In the genomic region with DNA sequence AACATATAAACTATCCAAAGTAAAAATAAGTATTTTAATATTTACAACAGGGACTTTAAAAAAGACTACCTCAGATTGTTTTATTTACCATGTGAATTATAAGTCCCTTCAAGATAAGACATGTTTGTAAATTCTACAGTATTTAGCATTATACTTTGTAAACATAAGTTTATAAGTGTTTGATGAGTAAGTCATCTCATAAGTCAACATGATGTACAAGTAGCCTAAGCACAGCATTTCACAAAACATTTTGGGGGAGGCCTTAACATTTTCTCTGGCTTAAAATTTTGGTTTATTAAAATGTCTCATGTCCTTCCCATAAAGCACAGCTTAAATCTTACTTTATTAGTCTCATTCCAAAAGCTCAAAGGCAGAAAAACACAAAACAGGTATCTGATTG, we compare ENCODE assay signal across 17 cellular contexts. TPM values are rescaled to one million over a fixed set of nuclear protein-coding genes. Genes with fewer than 3 reads are reported as not detected.
DNase-seq lines count a peak whose midpoint lies in the region; ATAC-seq and TF ChIP-seq lines count a peak whose summit lies in the region.
"Had no signal": no experiment of that assay in that cellular context is flagged by ENCODE, and none has a peak within 500 bp of the region (broad histone marks: within the 10 kb centered on the region; RNA-seq: fewer than 3 reads in every experiment).

No MANE protein-coding gene starts in this region.

- no peaks in the 10 kb centered on the region for H3K9me3 ChIP-seq in left ventricle myocardium inferior (replicated peaks)
- no peaks in the 10 kb centered on the region for H3K9me3 ChIP-seq in hepatocyte (ENCODE audit: low read depth)
- no peaks in the 10 kb centered on the region for H3K9me3 ChIP-seq in ovary
- H3K9me3 ChIP-seq: BE2C, colonic mucosa, gastroesophageal sphincter, left lung, pancreas had no signal

- H2AFZ ChIP-seq in hepatocyte: no peak overlapping the region

- H3K4me1 ChIP-seq in left ventricle myocardium inferior (peaks cover 98% of the 10 kb centered on the region), hepatocyte (ENCODE audit: insufficient read depth) (peaks cover 42% of the 10 kb centered on the region), ovary (ENCODE audit: insufficient read depth) (peaks cover 23% of the 10 kb centered on the region)

- peaks cover 98% of the 10 kb centered on the region for H4K20me1 ChIP-seq in hepatocyte (ENCODE audit: insufficient read depth, poor library complexity, severe bottlenecking)

- H3K4me1 Mint-ChIP-seq in activated CD4-positive, alpha-beta memory T cell treated with anti-CD3 and anti-CD28 coated beads, Interleukin-2, amount 10 ng/mL, durations not matched to agents 7 days and 5 days: peaks cover 86% of the 10 kb centered on the region

- H3K27me3 ChIP-seq in left ventricle myocardium inferior (ENCODE audit: low read depth) (no peaks in the 10 kb centered on the region), hepatocyte (no peaks in the 10 kb centered on the region), ovary (no peaks in the 10 kb centered on the region)
- H3K27me3 ChIP-seq: BE2C, colonic mucosa, gastroesophageal sphincter, left lung, pancreas had no signal

- H3K4me2 ChIP-seq in hepatocyte: peak overlapping the region; percentile 2

- H3K27ac ChIP-seq in left ventricle myocardium inferior (replicated peaks) (peak overlapping the region; percentile 52), hepatocyte (peak overlapping the region; percentile 57), ovary (no peak overlapping the region)

- TF ChIP-seq EP300 in ovary (IDR thresholded peaks at IDR 0.05): no peak

- H3K27ac Mint-ChIP-seq in activated CD4-positive, alpha-beta memory T cell treated with anti-CD3 and anti-CD28 coated beads, Interleukin-2, amount 10 ng/mL, durations not matched to agents 7 days and 5 days: peak overlapping the region; percentile 77

- intact Hi-C loops in left ventricle myocardium inferior (cut with micrococcal nuclease): no loop called here
- intact Hi-C loops in left ventricle myocardium superior (cut with micrococcal nuclease): no loop called here
- intact Hi-C loops in ovary (cut with DNase I): loop anchor here in 1 of 4 donors (10.0 kb wide), 1 partner anchor 67 kb away; no protein-coding TSS in a partner anchor
- intact Hi-C loops in left colon (cut with DNase I, micrococcal nuclease): no loop called here

- TF ChIP-seq POLR2A in ovary (IDR thresholded peaks at IDR 0.05): no peak

- CTCF ChIA-PET in activated CD4-positive, alpha-beta memory T cell treated with anti-CD3 and anti-CD28 coated beads, Interleukin-2, amount 10 ng/mL, durations not matched to agents 7 days and 5 days (lab: Charles Lee): no interaction called here

- POLR2A ChIA-PET in activated CD4-positive, alpha-beta memory T cell treated with anti-CD3 and anti-CD28 coated beads, Interleukin-2, amount 10 ng/mL, durations not matched to agents 7 days and 5 days (lab: Charles Lee): interaction anchor here (1.6 kb wide), 1 partner anchor 14 kb away, joined by 5 read pairs; no protein-coding TSS in a partner anchor

- no peaks in the 10 kb centered on the region for H3K9me2 ChIP-seq in hepatocyte (replicated peaks; ENCODE audit: insufficient read depth)

- peaks cover 40% of the 10 kb centered on the region for H3K36me3 Mint-ChIP-seq in activated CD4-positive, alpha-beta memory T cell treated with anti-CD3 and anti-CD28 coated beads, Interleukin-2, amount 10 ng/mL, durations not matched to agents 7 days and 5 days (ENCODE audit: low read depth)

- DNase-seq in left ventricle myocardium inferior (no peak), left ventricle myocardium superior (no peak), hepatocyte (ENCODE audit: low spot score) (no peak), ovary (no peak), left colon (no peak), NCI-H1417 treated with DMSO at 0.1 percent for 48 hours (lab: John Stamatoyannopoulos, UW) (no peak)
- no peak for DNase-seq in activated CD4-positive, alpha-beta memory T cell treated with anti-CD3 and anti-CD28 coated beads, Interleukin-2, amount 10 ng/mL, durations not matched to agents 7 days and 5 days
- DNase-seq: colonic mucosa, GOT3, left lung, NCI-H2081 treated with DMSO at 0.1 percent for 48 hours, NCI-H69, SHP77 treated with DMSO at 0.1 percent for 48 hours had no signal

- H3K9me3 Mint-ChIP-seq in activated CD4-positive, alpha-beta memory T cell treated with anti-CD3 and anti-CD28 coated beads, Interleukin-2, amount 10 ng/mL, durations not matched to agents 7 days and 5 days: no peaks in the 10 kb centered on the region
- H3K9me3 Mint-ChIP-seq: IgD-negative memory B cell had no signal

- no peak for TF ChIP-seq CTCF in left ventricle myocardium inferior (IDR thresholded peaks at IDR 0.05; ENCODE audit: borderline replicate concordance)
- TF ChIP-seq CTCF in hepatocyte (IDR thresholded peaks at IDR 0.05; ENCODE audit: poor library complexity): no peak
- TF ChIP-seq CTCF in ovary (IDR thresholded peaks at IDR 0.05): no peak

- H3K4me3 ChIP-seq in left ventricle myocardium inferior (no peak overlapping the region), hepatocyte (no peak overlapping the region), ovary (no peak overlapping the region)
- H3K4me3 ChIP-seq: colonic mucosa, gastroesophageal sphincter, left lung, pancreas had no signal

- H3K79me2 ChIP-seq in hepatocyte: peaks cover 99% of the 10 kb centered on the region

- H3K27me3 Mint-ChIP-seq in activated CD4-positive, alpha-beta memory T cell treated with anti-CD3 and anti-CD28 coated beads, Interleukin-2, amount 10 ng/mL, durations not matched to agents 7 days and 5 days: no peaks in the 10 kb centered on the region
- H3K27me3 Mint-ChIP-seq: IgD-negative memory B cell had no signal

- no peak for ATAC-seq in left ventricle myocardium superior
- no peak for ATAC-seq in left colon
- ATAC-seq: gastroesophageal sphincter had no signal

- H3K36me3 ChIP-seq in left ventricle myocardium inferior: no peaks in the 10 kb centered on the region
- no peaks in the 10 kb centered on the region for H3K36me3 ChIP-seq in hepatocyte (replicated peaks; ENCODE audit: insufficient read depth, low read depth)
- H3K36me3 ChIP-seq in ovary: no peaks in the 10 kb centered on the region
- H3K36me3 ChIP-seq: BE2C, colonic mucosa, gastroesophageal sphincter, left lung, pancreas had no signal

- no peak overlapping the region for H3K4me3 Mint-ChIP-seq in activated CD4-positive, alpha-beta memory T cell treated with anti-CD3 and anti-CD28 coated beads, Interleukin-2, amount 10 ng/mL, durations not matched to agents 7 days and 5 days

RNA-seq across cellular contexts. Expression of a gene that starts 15.4 kb away (rescaled TPM):
- total RNA-seq in left ventricle myocardium inferior (17.0 TPM), left ventricle myocardium superior (18.6 TPM), hepatocyte (31.4 and 36.3 TPM in 2 replicates), ovary (10 to 100 TPM; 35.6 to 52.9 (median 42.9) TPM), left colon (10 to 100 TPM; 32.3 to 36.9 TPM)
- total RNA-seq in activated CD4-positive, alpha-beta memory T cell treated with anti-CD3 and anti-CD28 coated beads, Interleukin-2, amount 10 ng/mL, durations not matched to agents 7 days and 5 days: 10 to 100 TPM; 41.6 to 43.0 TPM
- polyA plus RNA-seq in hepatocyte (19.4 and 19.8 TPM in 2 replicates), ovary (10 to 100 TPM; 31.8 to 40.7 TPM)

Comparison
In these comparisons a context has a peak if more than half of its experiments do, and no peak if none do; other contexts are left out.
1. H3K27ac ChIP-seq: peak in left ventricle myocardium inferior (single experiment) and hepatocyte (single experiment); none in ovary (0 of 2).